In genomic region chr19:2665103-2665502, GRCh38 we compare ENCODE assay signal across 14 cellular contexts. TPM values are rescaled to one million over a fixed set of nuclear protein-coding genes. Genes with fewer than 3 reads are reported as not detected.
DNase-seq lines count a peak whose midpoint lies in the region; ATAC-seq and TF ChIP-seq lines count a peak whose summit lies in the region.
"Had no signal": no experiment of that assay in that cellular context is flagged by ENCODE, and none has a peak within 500 bp of the region (broad histone marks: within the 10 kb centered on the region; RNA-seq: fewer than 3 reads in every experiment).

No MANE protein-coding gene starts in this region.

- 51 to 63% methylated on average over 11 of the region's 11 CpGs for WGBS in heart right ventricle, 2 donors

- peaks cover 0 to 45% (median under 1%) of the 10 kb centered on the region in 11 experiments; a peak in 6 of 22 replicates for H4K20me1 ChIP-seq in BLaER1 treated with 17β-estradiol and CSF1 and Interleukin-3, amounts not matched to agents 10 nM and 100 nM
- H4K20me1 ChIP-seq in osteoblast (ENCODE audit: insufficient read depth, low read length), result no peaks in the 10 kb centered on the region

- no peaks in the 10 kb centered on the region for H3K4me1 Mint-ChIP-seq in natural killer cell treated with Interleukin-12 subunit alpha and Interleukin-12 subunit beta and Interleukin-15 and Interleukin-18, amount 100 ng/mL, for 72 hours (ENCODE audit: low read depth in 2 of 2)
- H3K4me1 Mint-ChIP-seq: CD8-positive, alpha-beta memory T cell had no signal

- H3K27me3 Mint-ChIP-seq in natural killer cell treated with Interleukin-12 subunit alpha and Interleukin-12 subunit beta and Interleukin-15 and Interleukin-18, amount 100 ng/mL, for 72 hours, result no peaks in the 10 kb centered on the region

- H2AFZ ChIP-seq in osteoblast (ENCODE audit: low read length), result no peak overlapping the region

- H3K9ac ChIP-seq in BLaER1 treated with 17β-estradiol and CSF1 and Interleukin-3, amounts not matched to agents 10 nM and 100 nM, result peak overlapping the region in 8 of 11 experiments; percentile 5 to 72 (median 57); a peak in 12 of 22 replicates

- H3K27ac Mint-ChIP-seq in natural killer cell treated with Interleukin-12 subunit alpha and Interleukin-12 subunit beta and Interleukin-15 and Interleukin-18, amount 100 ng/mL, for 72 hours, result no peak overlapping the region
- H3K27ac Mint-ChIP-seq: CD8-positive, alpha-beta memory T cell had no signal

- H3K27ac ChIP-seq in BLaER1 treated with 17β-estradiol and CSF1 and Interleukin-3, amounts not matched to agents 10 nM and 100 nM, result peak overlapping the region; percentile 2 to 78 (median 54); a peak in 17 of 22 replicates
- H3K27ac ChIP-seq in angular gyrus (ENCODE audit: low read depth, low read length), result peak overlapping the region; percentile 91
- peak overlapping the region; percentile 53 to 93 (median 86) for H3K27ac ChIP-seq in heart right ventricle
- H3K27ac ChIP-seq in osteoblast (ENCODE audit: low read depth, low read length), result no peak overlapping the region
- H3K27ac ChIP-seq: SJSA1 had no signal

- in situ Hi-C loops in KBM-7 (cut with MboI; ENCODE audit: low pct_unique_long_range_greater_than_20kb, low sequenced_read_pairs), result no loop called here

- H3K4me2 ChIP-seq in BLaER1 treated with 17β-estradiol and CSF1 and Interleukin-3, amounts not matched to agents 10 nM and 100 nM, result peak overlapping the region; percentile 63 to 88 (median 80)
- no peak overlapping the region for H3K4me2 ChIP-seq in osteoblast (ENCODE audit: insufficient read depth, low read length)

- peaks cover 0 to 63% (median 15%) of the 10 kb centered on the region in 11 experiments; a peak in 14 of 22 replicates for H3K36me3 ChIP-seq in BLaER1 treated with 17β-estradiol and CSF1 and Interleukin-3, amounts not matched to agents 10 nM and 100 nM
- no peaks in the 10 kb centered on the region for H3K36me3 ChIP-seq in heart right ventricle
- no peaks in the 10 kb centered on the region for H3K36me3 ChIP-seq in osteoblast (ENCODE audit: insufficient read depth, low read length)
- H3K36me3 ChIP-seq: BE2C, SJSA1 had no signal

- H3K4me3 ChIP-seq in BLaER1 treated with 17β-estradiol and CSF1 and Interleukin-3, amounts not matched to agents 10 nM and 100 nM, result no peak overlapping the region; a peak in 1 of 20 replicates
- H3K4me3 ChIP-seq in heart right ventricle (no peak overlapping the region), osteoblast (ENCODE audit: insufficient read depth, low read length) (no peak overlapping the region)
- H3K4me3 ChIP-seq: SJSA1 had no signal

- H3K4me1 ChIP-seq in BLaER1 treated with 17β-estradiol and CSF1 and Interleukin-3, amounts not matched to agents 10 nM and 100 nM, result peaks cover 20 to 66% (median 50%) of the 10 kb centered on the region in 10 experiments
- H3K4me1 ChIP-seq in heart right ventricle (peaks cover 0 to 21% (median 8%) of the 10 kb centered on the region in 9 donors), osteoblast (ENCODE audit: insufficient read depth, low read length) (no peaks in the 10 kb centered on the region)
- H3K4me1 ChIP-seq: BE2C, SJSA1 had no signal

- TF ChIP-seq CTCF in heart right ventricle (IDR thresholded peaks at IDR 0.05) (no peak), osteoblast (IDR thresholded peaks at IDR 0.05; ENCODE audit: extremely low read depth, low read depth, low read length) (no peak)

- intact Hi-C loops in heart right ventricle (cut with DNase I), result no loop called here

- H3K27me3 ChIP-seq in BLaER1 treated with 17β-estradiol and CSF1 and Interleukin-3, amounts not matched to agents 10 nM and 100 nM, result no peaks in the 10 kb centered on the region
- H3K27me3 ChIP-seq in heart right ventricle (no peaks in the 10 kb centered on the region), osteoblast (ENCODE audit: insufficient read depth, low read length) (peaks cover 3% of the 10 kb centered on the region)
- H3K27me3 ChIP-seq: BE2C had no signal

- H3K4me3 Mint-ChIP-seq in natural killer cell treated with Interleukin-12 subunit alpha and Interleukin-12 subunit beta and Interleukin-15 and Interleukin-18, amount 100 ng/mL, for 72 hours, result no peak overlapping the region
- H3K4me3 Mint-ChIP-seq: CD8-positive, alpha-beta memory T cell had no signal

- peak; percentile 50 to 78 (median 63) for ATAC-seq in heart right ventricle
- no peak for ATAC-seq in HG03196 (IDR thresholded peaks at IDR 0.05; ENCODE audit: unreplicated experiment)
- no peak for ATAC-seq in natural killer cell treated with Interleukin-12 subunit alpha and Interleukin-12 subunit beta and Interleukin-15 and Interleukin-18, amount 100 ng/mL, for 72 hours

- DNase-seq in heart right ventricle, result peak in 1 of 2 donors; percentile 50
- peak; percentile 44 for DNase-seq in osteoblast (ENCODE audit: insufficient read length, low spot score, missing footprints)
- no peak for DNase-seq in KBM-7
- no peak for DNase-seq in natural killer cell treated with Interleukin-12 subunit alpha and Interleukin-12 subunit beta and Interleukin-15 and Interleukin-18, amount 100 ng/mL, for 72 hours (ENCODE audit: low spot score)
- DNase-seq in SHP77 treated with DMSO at 0.1 percent for 48 hours (lab: John Stamatoyannopoulos, UW), result no peak
- DNase-seq: BE2C; CD8-positive, alpha-beta memory T cell; NCI-H1436; NCI-H2081; NCI-H524 had no signal

- H3K9me3 ChIP-seq in BLaER1 treated with 17β-estradiol and CSF1 and Interleukin-3, amounts not matched to agents 10 nM and 100 nM (replicated peaks in 1 of 11), result peaks cover 15 to 25% (median 21%) of the 10 kb centered on the region in 11 experiments
- H3K9me3 ChIP-seq in heart right ventricle (peaks cover 0 to 20% (median 6%) of the 10 kb centered on the region in 11 donors), osteoblast (ENCODE audit: low read depth, low read length) (no peaks in the 10 kb centered on the region)
- H3K9me3 ChIP-seq: BE2C had no signal

- no peaks in the 10 kb centered on the region for H3K79me2 ChIP-seq in osteoblast (ENCODE audit: insufficient read depth, low read length)

- no peaks in the 10 kb centered on the region for H3K36me3 Mint-ChIP-seq in natural killer cell treated with Interleukin-12 subunit alpha and Interleukin-12 subunit beta and Interleukin-15 and Interleukin-18, amount 100 ng/mL, for 72 hours
- H3K36me3 Mint-ChIP-seq: CD8-positive, alpha-beta memory T cell had no signal

- H3K9me3 Mint-ChIP-seq in natural killer cell treated with Interleukin-12 subunit alpha and Interleukin-12 subunit beta and Interleukin-15 and Interleukin-18, amount 100 ng/mL, for 72 hours, result no peaks in the 10 kb centered on the region
- H3K9me3 Mint-ChIP-seq: CD8-positive, alpha-beta memory T cell had no signal

RNA-seq across cellular contexts. Expression of gene GNG7, which starts 37.4 kb away (rescaled TPM):
- 10 to 100 TPM; 27.9 to 56.9 (median 39.7) TPM for total RNA-seq in heart right ventricle
- 10 to 100 TPM in 1 of 2 donors, 1 to 10 TPM in 1; 8.4 to 14.9 TPM for polyA plus RNA-seq in heart right ventricle
- 0.29 and 0.72 TPM in 2 replicates for total RNA-seq in osteoblast
- under 1 TPM; 0.26 to 0.59 TPM for total RNA-seq in natural killer cell treated with Interleukin-12 subunit alpha and Interleukin-12 subunit beta and Interleukin-15 and Interleukin-18, amount 100 ng/mL, for 72 hours

RNA-seq across cellular contexts. Expression of gene DIRAS1, which starts 56.1 kb away (rescaled TPM):
- 100 to 1,000 TPM; 104 to 381 (median 184) TPM for total RNA-seq in heart right ventricle
- polyA plus RNA-seq in heart right ventricle, result 100 to 1,000 TPM in 1 of 2 donors, 10 to 100 TPM in 1; 63.7 to 107 TPM
- total RNA-seq in osteoblast, result 12.4 and 14.8 TPM in 2 replicates
- total RNA-seq in natural killer cell treated with Interleukin-12 subunit alpha and Interleukin-12 subunit beta and Interleukin-15 and Interleukin-18, amount 100 ng/mL, for 72 hours, result not detected
- total RNA-seq: SJSA1 had no signal
- polyA plus RNA-seq: CD8-positive, alpha-beta memory T cell had no signal

Comparison
In these comparisons a context has a peak if more than half of its experiments do, and no peak if none do; other contexts are left out.
1. ATAC-seq: peak in heart right ventricle (8 of 8); none in HG03196 (single experiment) and natural killer cell treated with Interleukin-12 subunit alpha and Interleukin-12 subunit beta and Interleukin-15 and Interleukin-18, amount 100 ng/mL, for 72 hours (0 of 2).
2. RNA of gene GNG7, which starts 37.4 kb away (total RNA-seq): 27.9 to 56.9 TPM in heart right ventricle; 0.29 to 0.72 TPM in osteoblast and 0.26 to 0.59 TPM in natural killer cell treated with Interleukin-12 subunit alpha and Interleukin-12 subunit beta and Interleukin-15 and Interleukin-18, amount 100 ng/mL, for 72 hours; every median in the first group is over 10 times any median in the second.
3. RNA of gene DIRAS1, which starts 56.1 kb away (total RNA-seq): 104 to 381 TPM in heart right ventricle and 12.4 to 14.8 TPM in osteoblast; not detected in natural killer cell treated with Interleukin-12 subunit alpha and Interleukin-12 subunit beta and Interleukin-15 and Interleukin-18, amount 100 ng/mL, for 72 hours; every median in the first group is over 10 times any median in the second.